In the genomic region with DNA sequence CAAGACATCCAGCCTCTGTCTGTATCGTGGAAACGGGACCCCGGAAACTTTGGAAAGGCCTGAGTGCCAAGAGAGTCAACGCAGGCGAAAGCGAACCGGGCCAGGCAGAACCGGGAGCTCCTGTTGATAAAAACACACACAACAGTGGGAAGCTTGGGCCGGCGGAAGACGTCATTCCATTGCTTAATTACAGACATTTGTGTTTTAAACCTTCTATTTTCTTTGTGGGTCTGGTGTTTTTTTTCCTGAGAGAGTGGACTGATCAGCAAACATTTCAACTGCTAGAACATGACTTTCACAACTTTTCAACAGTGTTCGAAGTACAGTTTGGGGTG, we compare ENCODE assay signal across 1 cellular context.
TF ChIP-seq lines count a peak whose summit lies in the region.

No MANE protein-coding gene starts in this region.

TF ChIP-seq in K562, 482 proteins besides CTCF, POLR2A, EP300 and RAD21 (continued from another document):
- TF ChIP-seq, protein P1, sequence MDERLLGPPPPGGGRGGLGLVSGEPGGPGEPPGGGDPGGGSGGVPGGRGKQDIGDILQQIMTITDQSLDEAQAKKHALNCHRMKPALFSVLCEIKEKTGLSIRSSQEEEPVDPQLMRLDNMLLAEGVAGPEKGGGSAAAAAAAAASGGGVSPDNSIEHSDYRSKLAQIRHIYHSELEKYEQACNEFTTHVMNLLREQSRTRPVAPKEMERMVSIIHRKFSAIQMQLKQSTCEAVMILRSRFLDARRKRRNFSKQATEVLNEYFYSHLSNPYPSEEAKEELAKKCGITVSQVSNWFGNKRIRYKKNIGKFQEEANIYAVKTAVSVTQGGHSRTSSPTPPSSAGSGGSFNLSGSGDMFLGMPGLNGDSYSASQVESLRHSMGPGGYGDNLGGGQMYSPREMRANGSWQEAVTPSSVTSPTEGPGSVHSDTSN (CRISPR knock-in tag; IDR thresholded peaks at IDR 0.05; ENCODE audit: low read depth): no peak
- TF ChIP-seq, protein P1 (tag; conservative IDR thresholded peaks at IDR 0.05; ENCODE audit: low read depth): no peak
- TF ChIP-seq, protein P2, sequence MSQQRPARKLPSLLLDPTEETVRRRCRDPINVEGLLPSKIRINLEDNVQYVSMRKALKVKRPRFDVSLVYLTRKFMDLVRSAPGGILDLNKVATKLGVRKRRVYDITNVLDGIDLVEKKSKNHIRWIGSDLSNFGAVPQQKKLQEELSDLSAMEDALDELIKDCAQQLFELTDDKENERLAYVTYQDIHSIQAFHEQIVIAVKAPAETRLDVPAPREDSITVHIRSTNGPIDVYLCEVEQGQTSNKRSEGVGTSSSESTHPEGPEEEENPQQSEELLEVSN (IDR thresholded peaks at IDR 0.05; ENCODE audit: borderline replicate concordance in 1 of 2, extremely low read depth in 1 of 2, insufficient read depth in 1 of 2, insufficient read length in 1 of 2, low read depth in 1 of 2, low read length in 1 of 2, poor library complexity in 1 of 2, severe bottlenecking in 1 of 2): no peak
- no peak for TF ChIP-seq ESRRA (IDR thresholded peaks at IDR 0.05; ENCODE audit: borderline replicate concordance, low read depth)
- TF ChIP-seq XRCC4 (IDR thresholded peaks at IDR 0.05; ENCODE audit: extremely low read depth, insufficient read depth, insufficient read length): no peak
- TF ChIP-seq SAP30 (IDR thresholded peaks at IDR 0.05; ENCODE audit: borderline replicate concordance, insufficient read depth, low read depth, low read length, poor library complexity, severe bottlenecking): no peak
- no peak for TF ChIP-seq FOXA1 (IDR thresholded peaks at IDR 0.05; ENCODE audit: borderline replicate concordance)
- peak; percentile 62; the same call in 1 of the 2 replicates for TF ChIP-seq CEBPB (tag; IDR thresholded peaks at IDR 0.05)
- TF ChIP-seq HMGN3 (IDR thresholded peaks at IDR 0.05; ENCODE audit: borderline replicate concordance, extremely low read depth, insufficient read length, low read depth, low read length): no peak
- no peak for TF ChIP-seq NRF1 (conservative IDR thresholded peaks at IDR 0.05 in 1 of 2, IDR thresholded peaks at IDR 0.05 in 1 of 2)
- TF ChIP-seq ZNF263 (CRISPR knock-in tag; IDR thresholded peaks at IDR 0.05; ENCODE audit: borderline replicate concordance): no peak
- no peak for TF ChIP-seq PURB (CRISPR knock-in tag; IDR thresholded peaks at IDR 0.05; ENCODE audit: low read depth)
- TF ChIP-seq SOX6 (IDR thresholded peaks at IDR 0.05): no peak
- peak; percentile 1; the same call in 1 of the 2 replicates for TF ChIP-seq KDM2B (CRISPR knock-in tag; IDR thresholded peaks at IDR 0.05)
- TF ChIP-seq, protein P3, sequence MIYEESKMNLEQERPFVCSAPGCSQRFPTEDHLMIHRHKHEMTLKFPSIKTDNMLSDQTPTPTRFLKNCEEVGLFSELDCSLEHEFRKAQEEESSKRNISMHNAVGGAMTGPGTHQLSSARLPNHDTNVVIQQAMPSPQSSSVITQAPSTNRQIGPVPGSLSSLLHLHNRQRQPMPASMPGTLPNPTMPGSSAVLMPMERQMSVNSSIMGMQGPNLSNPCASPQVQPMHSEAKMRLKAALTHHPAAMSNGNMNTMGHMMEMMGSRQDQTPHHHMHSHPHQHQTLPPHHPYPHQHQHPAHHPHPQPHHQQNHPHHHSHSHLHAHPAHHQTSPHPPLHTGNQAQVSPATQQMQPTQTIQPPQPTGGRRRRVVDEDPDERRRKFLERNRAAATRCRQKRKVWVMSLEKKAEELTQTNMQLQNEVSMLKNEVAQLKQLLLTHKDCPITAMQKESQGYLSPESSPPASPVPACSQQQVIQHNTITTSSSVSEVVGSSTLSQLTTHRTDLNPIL (CRISPR knock-in tag; IDR thresholded peaks at IDR 0.05): no peak
- no peak for TF ChIP-seq MIER1 (IDR thresholded peaks at IDR 0.05; ENCODE audit: low read depth)
- TF ChIP-seq ZKSCAN8 (CRISPR knock-in tag; IDR thresholded peaks at IDR 0.05): no peak
- no peak for TF ChIP-seq MTA3 (IDR thresholded peaks at IDR 0.05; ENCODE audit: borderline replicate concordance)
- TF ChIP-seq TAF1 (IDR thresholded peaks at IDR 0.05; ENCODE audit: control insufficient read depth, extremely low read depth, insufficient read depth, low read length, severe bottlenecking): no peak
- no peak for TF ChIP-seq ZFP36 (IDR thresholded peaks at IDR 0.05; ENCODE audit: low read depth, low read length, partially characterized antibody)
- no peak for TF ChIP-seq PHB (CRISPR knock-in tag; IDR thresholded peaks at IDR 0.05)
- TF ChIP-seq, protein P4, sequence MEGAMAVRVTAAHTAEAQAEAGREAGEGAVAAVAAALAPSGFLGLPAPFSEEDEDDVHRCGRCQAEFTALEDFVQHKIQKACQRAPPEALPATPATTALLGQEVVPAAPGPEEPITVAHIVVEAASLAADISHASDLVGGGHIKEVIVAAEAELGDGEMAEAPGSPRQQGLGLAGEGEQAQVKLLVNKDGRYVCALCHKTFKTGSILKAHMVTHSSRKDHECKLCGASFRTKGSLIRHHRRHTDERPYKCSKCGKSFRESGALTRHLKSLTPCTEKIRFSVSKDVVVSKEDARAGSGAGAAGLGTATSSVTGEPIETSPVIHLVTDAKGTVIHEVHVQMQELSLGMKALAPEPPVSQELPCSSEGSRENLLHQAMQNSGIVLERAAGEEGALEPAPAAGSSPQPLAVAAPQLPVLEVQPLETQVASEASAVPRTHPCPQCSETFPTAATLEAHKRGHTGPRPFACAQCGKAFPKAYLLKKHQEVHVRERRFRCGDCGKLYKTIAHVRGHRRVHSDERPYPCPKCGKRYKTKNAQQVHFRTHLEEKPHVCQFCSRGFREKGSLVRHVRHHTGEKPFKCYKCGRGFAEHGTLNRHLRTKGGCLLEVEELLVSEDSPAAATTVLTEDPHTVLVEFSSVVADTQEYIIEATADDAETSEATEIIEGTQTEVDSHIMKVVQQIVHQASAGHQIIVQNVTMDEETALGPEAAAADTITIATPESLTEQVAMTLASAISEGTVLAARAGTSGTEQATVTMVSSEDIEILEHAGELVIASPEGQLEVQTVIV (CRISPR knock-in tag; IDR thresholded peaks at IDR 0.05; ENCODE audit: borderline replicate concordance): no peak
- TF ChIP-seq, protein P5, sequence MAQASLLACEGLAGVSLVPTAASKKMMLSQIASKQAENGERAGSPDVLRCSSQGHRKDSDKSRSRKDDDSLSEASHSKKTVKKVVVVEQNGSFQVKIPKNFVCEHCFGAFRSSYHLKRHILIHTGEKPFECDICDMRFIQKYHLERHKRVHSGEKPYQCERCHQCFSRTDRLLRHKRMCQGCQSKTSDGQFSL (CRISPR knock-in tag; IDR thresholded peaks at IDR 0.05): no peak
- TF ChIP-seq, protein P5 (tag; IDR thresholded peaks at IDR 0.05): no peak
- TF ChIP-seq, protein P6, sequence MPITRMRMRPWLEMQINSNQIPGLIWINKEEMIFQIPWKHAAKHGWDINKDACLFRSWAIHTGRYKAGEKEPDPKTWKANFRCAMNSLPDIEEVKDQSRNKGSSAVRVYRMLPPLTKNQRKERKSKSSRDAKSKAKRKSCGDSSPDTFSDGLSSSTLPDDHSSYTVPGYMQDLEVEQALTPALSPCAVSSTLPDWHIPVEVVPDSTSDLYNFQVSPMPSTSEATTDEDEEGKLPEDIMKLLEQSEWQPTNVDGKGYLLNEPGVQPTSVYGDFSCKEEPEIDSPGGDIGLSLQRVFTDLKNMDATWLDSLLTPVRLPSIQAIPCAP (CRISPR knock-in tag; IDR thresholded peaks at IDR 0.05; ENCODE audit: borderline replicate concordance): no peak
- TF ChIP-seq ARID2 (IDR thresholded peaks at IDR 0.05): peak; percentile 7; the same call in 1 of the 2 replicates
- TF ChIP-seq, protein P7, sequence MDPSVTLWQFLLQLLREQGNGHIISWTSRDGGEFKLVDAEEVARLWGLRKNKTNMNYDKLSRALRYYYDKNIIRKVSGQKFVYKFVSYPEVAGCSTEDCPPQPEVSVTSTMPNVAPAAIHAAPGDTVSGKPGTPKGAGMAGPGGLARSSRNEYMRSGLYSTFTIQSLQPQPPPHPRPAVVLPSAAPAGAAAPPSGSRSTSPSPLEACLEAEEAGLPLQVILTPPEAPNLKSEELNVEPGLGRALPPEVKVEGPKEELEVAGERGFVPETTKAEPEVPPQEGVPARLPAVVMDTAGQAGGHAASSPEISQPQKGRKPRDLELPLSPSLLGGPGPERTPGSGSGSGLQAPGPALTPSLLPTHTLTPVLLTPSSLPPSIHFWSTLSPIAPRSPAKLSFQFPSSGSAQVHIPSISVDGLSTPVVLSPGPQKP (CRISPR knock-in tag; IDR thresholded peaks at IDR 0.05): no peak
